ENCODE assay signal across 20 cellular contexts in genomic region chr20:57879437-57880115, GRCh38.
DNase-seq lines count a peak whose midpoint lies in the region; ATAC-seq and TF ChIP-seq lines count a peak whose summit lies in the region.
"Had no signal": no experiment of that assay in that cellular context is flagged by ENCODE, and none has a peak within 500 bp of the region (broad histone marks: within the 10 kb centered on the region; RNA-seq: fewer than 3 reads in every experiment).

No MANE protein-coding gene starts in this region.

- TF ChIP-seq CTCF in chondrocyte (IDR thresholded peaks at IDR 0.05) (no peak), neural crest cell (conservative IDR thresholded peaks at IDR 0.05) (no peak), type B pancreatic cell (conservative IDR thresholded peaks at IDR 0.05) (no peak)

- H3K4me1 Mint-ChIP-seq in chondrocyte (ENCODE audit: low read depth) (peaks cover 62% of the 10 kb centered on the region), neural crest cell (no peaks in the 10 kb centered on the region), type B pancreatic cell (ENCODE audit: unreplicated experiment) (peaks cover 30% of the 10 kb centered on the region)

- H3K4me3 Mint-ChIP-seq in chondrocyte (ENCODE audit: unreplicated experiment) (peak overlapping the region; percentile 18), neural crest cell (no peak overlapping the region), type B pancreatic cell (no peak overlapping the region)
- H3K4me3 Mint-ChIP-seq: CD8-positive, alpha-beta T cell had no signal

- intact Hi-C loops in left cardiac atrium (cut with DNase I), result no loop called here

- ATAC-seq in left cardiac atrium (peak; percentile 51 to 69), HG02973 (IDR thresholded peaks at IDR 0.05; ENCODE audit: unreplicated experiment) (no peak), HG02678 (IDR thresholded peaks at IDR 0.05; ENCODE audit: unreplicated experiment) (no peak)
- ATAC-seq: CD8-positive, alpha-beta T cell; foreskin keratinocyte; GM12878 had no signal

- H3K9me3 Mint-ChIP-seq in chondrocyte (ENCODE audit: low read depth) (no peaks in the 10 kb centered on the region), neural crest cell (no peaks in the 10 kb centered on the region), type B pancreatic cell (no peaks in the 10 kb centered on the region)
- H3K9me3 Mint-ChIP-seq: CD8-positive, alpha-beta T cell had no signal

- DNase-seq in chondrocyte (ENCODE audit: low spot score) (no peak), left cardiac atrium (no peak), neural crest cell (ENCODE audit: low read depth, low spot score) (no peak), type B pancreatic cell (ENCODE audit: extremely low spot score, unreplicated experiment) (peak; percentile 40), C1 segment of cervical spinal cord (lab: John Stamatoyannopoulos, UW) (no peak)
- DNase-seq: activated gamma-delta T cell treated with Interleukin-2 at 50 U/mL for 16 hours, activated T-cell treated with anti-CD3 and anti-CD28 coated beads for 4 hours, DMS153, foreskin keratinocyte, Kasumi-1, NCI-H1092, NCI-H2029 treated with DMSO at 0.1 percent for 48 hours, NCI-H446, Peyer's patch, retina, SK-N-SH had no signal

- H3K27me3 Mint-ChIP-seq in chondrocyte (ENCODE audit: low read depth) (no peaks in the 10 kb centered on the region), neural crest cell (ENCODE audit: low read depth) (peaks cover 18% of the 10 kb centered on the region), type B pancreatic cell (peaks cover 37% of the 10 kb centered on the region)

- H3K36me3 Mint-ChIP-seq in chondrocyte (ENCODE audit: low read depth) (no peaks in the 10 kb centered on the region), neural crest cell (ENCODE audit: low read depth) (no peaks in the 10 kb centered on the region), type B pancreatic cell (no peaks in the 10 kb centered on the region)
- H3K36me3 Mint-ChIP-seq: CD8-positive, alpha-beta T cell had no signal

- peak overlapping the region; percentile 91 for H3K27ac Mint-ChIP-seq in chondrocyte (ENCODE audit: unreplicated experiment)
- H3K27ac Mint-ChIP-seq in neural crest cell (ENCODE audit: unreplicated experiment), result peak overlapping the region; percentile 43
- no peak overlapping the region for H3K27ac Mint-ChIP-seq in type B pancreatic cell
- H3K27ac Mint-ChIP-seq: CD8-positive, alpha-beta T cell had no signal

Comparison
In these comparisons a context has a peak if more than half of its experiments do, and no peak if none do; other contexts are left out.
1. ATAC-seq: peak in left cardiac atrium (2 of 2); none in HG02973 (single experiment) and HG02678 (single experiment).